1 cellular context compared by ENCODE assay signal in the genomic region with DNA sequence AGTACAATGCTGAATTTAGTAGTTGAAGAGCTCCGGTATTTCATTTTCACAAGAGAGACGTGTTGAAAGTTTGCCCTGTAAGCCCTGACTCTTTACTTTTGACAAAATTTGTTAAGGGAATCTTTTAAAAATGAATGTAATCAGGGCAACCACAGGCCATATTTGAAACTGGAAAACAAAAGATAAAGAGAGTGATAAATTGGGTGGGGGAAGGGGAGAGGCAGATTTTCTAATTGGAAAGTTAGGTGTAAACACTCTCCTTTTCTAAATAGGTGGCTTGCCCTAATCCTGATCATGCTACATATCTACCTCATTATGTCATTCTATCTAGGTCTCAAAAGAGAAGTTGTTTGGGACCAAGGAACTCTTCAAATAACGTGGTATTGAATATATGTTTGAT.
A peak's percentile ranks its signal among the peaks of the same experiment; 100 is the strongest.
TF ChIP-seq lines count a peak whose summit lies in the region.

No MANE protein-coding gene starts in this region.

TF ChIP-seq in K562, 482 proteins besides CTCF, POLR2A, EP300 and RAD21 (continued from another document and continues in another):
- TF ChIP-seq KLF16 (IDR thresholded peaks at IDR 0.05) (no peak), ZBTB26 (CRISPR knock-in tag; IDR thresholded peaks at IDR 0.05) (no peak), KDM1A (IDR thresholded peaks at IDR 0.05) (0 out of 4 replicates have a peak, but pooled peaks have one; percentile 9 to 10), ETS2 (tag; IDR thresholded peaks at IDR 0.05; ENCODE audit: borderline replicate concordance, poor library complexity, severe bottlenecking) (no peak), ZNF764 (CRISPR knock-in tag; IDR thresholded peaks at IDR 0.05; ENCODE audit: low read depth) (no peak), EP400 (IDR thresholded peaks at IDR 0.05) (no peak), FOXM1 (IDR thresholded peaks at IDR 0.05; ENCODE audit: low read depth) (peak; percentile 52; the same call in 1 of the 2 replicates), FOXM1 (CRISPR knock-in tag; IDR thresholded peaks at IDR 0.05; ENCODE audit: low read depth) (no peak), ZNF277 (CRISPR knock-in tag; IDR thresholded peaks at IDR 0.05; ENCODE audit: borderline replicate concordance) (no peak), NFE2 (IDR thresholded peaks at IDR 0.05; ENCODE audit: low read depth) (no peak), BCL6 (CRISPR knock-in tag; IDR thresholded peaks at IDR 0.05) (no peak), SNAPC5 (CRISPR knock-in tag; IDR thresholded peaks at IDR 0.05) (no peak), ZBTB11 (CRISPR knock-in tag; IDR thresholded peaks at IDR 0.05) (no peak), PTBP1 (IDR thresholded peaks at IDR 0.05; ENCODE audit: low read depth, low read length) (no peak), CUX1 (CRISPR knock-in tag; IDR thresholded peaks at IDR 0.05) (no peak), ZNF133 (CRISPR knock-in tag; IDR thresholded peaks at IDR 0.05) (no peak), ZNF124 (CRISPR knock-in tag; IDR thresholded peaks at IDR 0.05) (no peak), BMI1 (IDR thresholded peaks at IDR 0.05; ENCODE audit: low read length) (no peak), SAFB (IDR thresholded peaks at IDR 0.05; ENCODE audit: borderline replicate concordance, low read depth, low read length) (no peak), LCOR (CRISPR knock-in tag; IDR thresholded peaks at IDR 0.05) (no peak), EGR1 (conservative IDR thresholded peaks at IDR 0.05) (no peak)
- TF ChIP-seq, protein P1, sequence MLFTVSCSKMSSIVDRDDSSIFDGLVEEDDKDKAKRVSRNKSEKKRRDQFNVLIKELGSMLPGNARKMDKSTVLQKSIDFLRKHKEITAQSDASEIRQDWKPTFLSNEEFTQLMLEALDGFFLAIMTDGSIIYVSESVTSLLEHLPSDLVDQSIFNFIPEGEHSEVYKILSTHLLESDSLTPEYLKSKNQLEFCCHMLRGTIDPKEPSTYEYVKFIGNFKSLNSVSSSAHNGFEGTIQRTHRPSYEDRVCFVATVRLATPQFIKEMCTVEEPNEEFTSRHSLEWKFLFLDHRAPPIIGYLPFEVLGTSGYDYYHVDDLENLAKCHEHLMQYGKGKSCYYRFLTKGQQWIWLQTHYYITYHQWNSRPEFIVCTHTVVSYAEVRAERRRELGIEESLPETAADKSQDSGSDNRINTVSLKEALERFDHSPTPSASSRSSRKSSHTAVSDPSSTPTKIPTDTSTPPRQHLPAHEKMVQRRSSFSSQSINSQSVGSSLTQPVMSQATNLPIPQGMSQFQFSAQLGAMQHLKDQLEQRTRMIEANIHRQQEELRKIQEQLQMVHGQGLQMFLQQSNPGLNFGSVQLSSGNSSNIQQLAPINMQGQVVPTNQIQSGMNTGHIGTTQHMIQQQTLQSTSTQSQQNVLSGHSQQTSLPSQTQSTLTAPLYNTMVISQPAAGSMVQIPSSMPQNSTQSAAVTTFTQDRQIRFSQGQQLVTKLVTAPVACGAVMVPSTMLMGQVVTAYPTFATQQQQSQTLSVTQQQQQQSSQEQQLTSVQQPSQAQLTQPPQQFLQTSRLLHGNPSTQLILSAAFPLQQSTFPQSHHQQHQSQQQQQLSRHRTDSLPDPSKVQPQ (CRISPR knock-in tag; IDR thresholded peaks at IDR 0.05; ENCODE audit: borderline replicate concordance): no peak
- TF ChIP-seq, protein P2, sequence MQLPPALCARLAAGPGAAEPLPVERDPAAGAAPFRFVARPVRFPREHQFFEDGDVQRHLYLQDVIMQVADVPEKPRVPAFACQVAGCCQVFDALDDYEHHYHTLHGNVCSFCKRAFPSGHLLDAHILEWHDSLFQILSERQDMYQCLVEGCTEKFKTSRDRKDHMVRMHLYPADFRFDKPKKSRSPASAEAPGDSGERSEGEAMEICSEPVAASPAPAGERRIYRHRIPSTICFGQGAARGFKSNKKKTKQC (CRISPR knock-in tag; IDR thresholded peaks at IDR 0.05): no peak
- TF ChIP-seq, protein P3, sequence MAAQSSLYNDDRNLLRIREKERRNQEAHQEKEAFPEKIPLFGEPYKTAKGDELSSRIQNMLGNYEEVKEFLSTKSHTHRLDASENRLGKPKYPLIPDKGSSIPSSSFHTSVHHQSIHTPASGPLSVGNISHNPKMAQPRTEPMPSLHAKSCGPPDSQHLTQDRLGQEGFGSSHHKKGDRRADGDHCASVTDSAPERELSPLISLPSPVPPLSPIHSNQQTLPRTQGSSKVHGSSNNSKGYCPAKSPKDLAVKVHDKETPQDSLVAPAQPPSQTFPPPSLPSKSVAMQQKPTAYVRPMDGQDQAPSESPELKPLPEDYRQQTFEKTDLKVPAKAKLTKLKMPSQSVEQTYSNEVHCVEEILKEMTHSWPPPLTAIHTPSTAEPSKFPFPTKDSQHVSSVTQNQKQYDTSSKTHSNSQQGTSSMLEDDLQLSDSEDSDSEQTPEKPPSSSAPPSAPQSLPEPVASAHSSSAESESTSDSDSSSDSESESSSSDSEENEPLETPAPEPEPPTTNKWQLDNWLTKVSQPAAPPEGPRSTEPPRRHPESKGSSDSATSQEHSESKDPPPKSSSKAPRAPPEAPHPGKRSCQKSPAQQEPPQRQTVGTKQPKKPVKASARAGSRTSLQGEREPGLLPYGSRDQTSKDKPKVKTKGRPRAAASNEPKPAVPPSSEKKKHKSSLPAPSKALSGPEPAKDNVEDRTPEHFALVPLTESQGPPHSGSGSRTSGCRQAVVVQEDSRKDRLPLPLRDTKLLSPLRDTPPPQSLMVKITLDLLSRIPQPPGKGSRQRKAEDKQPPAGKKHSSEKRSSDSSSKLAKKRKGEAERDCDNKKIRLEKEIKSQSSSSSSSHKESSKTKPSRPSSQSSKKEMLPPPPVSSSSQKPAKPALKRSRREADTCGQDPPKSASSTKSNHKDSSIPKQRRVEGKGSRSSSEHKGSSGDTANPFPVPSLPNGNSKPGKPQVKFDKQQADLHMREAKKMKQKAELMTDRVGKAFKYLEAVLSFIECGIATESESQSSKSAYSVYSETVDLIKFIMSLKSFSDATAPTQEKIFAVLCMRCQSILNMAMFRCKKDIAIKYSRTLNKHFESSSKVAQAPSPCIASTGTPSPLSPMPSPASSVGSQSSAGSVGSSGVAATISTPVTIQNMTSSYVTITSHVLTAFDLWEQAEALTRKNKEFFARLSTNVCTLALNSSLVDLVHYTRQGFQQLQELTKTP (IDR thresholded peaks at IDR 0.05; ENCODE audit: low read depth in 1 of 2, partially characterized antibody in 2 of 2): no peak
- TF ChIP-seq, protein P4, sequence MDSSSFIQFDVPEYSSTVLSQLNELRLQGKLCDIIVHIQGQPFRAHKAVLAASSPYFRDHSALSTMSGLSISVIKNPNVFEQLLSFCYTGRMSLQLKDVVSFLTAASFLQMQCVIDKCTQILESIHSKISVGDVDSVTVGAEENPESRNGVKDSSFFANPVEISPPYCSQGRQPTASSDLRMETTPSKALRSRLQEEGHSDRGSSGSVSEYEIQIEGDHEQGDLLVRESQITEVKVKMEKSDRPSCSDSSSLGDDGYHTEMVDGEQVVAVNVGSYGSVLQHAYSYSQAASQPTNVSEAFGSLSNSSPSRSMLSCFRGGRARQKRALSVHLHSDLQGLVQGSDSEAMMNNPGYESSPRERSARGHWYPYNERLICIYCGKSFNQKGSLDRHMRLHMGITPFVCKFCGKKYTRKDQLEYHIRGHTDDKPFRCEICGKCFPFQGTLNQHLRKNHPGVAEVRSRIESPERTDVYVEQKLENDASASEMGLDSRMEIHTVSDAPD (CRISPR knock-in tag; IDR thresholded peaks at IDR 0.05): no peak
- TF ChIP-seq, protein P5, sequence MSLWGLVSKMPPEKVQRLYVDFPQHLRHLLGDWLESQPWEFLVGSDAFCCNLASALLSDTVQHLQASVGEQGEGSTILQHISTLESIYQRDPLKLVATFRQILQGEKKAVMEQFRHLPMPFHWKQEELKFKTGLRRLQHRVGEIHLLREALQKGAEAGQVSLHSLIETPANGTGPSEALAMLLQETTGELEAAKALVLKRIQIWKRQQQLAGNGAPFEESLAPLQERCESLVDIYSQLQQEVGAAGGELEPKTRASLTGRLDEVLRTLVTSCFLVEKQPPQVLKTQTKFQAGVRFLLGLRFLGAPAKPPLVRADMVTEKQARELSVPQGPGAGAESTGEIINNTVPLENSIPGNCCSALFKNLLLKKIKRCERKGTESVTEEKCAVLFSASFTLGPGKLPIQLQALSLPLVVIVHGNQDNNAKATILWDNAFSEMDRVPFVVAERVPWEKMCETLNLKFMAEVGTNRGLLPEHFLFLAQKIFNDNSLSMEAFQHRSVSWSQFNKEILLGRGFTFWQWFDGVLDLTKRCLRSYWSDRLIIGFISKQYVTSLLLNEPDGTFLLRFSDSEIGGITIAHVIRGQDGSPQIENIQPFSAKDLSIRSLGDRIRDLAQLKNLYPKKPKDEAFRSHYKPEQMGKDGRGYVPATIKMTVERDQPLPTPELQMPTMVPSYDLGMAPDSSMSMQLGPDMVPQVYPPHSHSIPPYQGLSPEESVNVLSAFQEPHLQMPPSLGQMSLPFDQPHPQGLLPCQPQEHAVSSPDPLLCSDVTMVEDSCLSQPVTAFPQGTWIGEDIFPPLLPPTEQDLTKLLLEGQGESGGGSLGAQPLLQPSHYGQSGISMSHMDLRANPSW (CRISPR knock-in tag; IDR thresholded peaks at IDR 0.05): no peak
